In the genomic region with DNA sequence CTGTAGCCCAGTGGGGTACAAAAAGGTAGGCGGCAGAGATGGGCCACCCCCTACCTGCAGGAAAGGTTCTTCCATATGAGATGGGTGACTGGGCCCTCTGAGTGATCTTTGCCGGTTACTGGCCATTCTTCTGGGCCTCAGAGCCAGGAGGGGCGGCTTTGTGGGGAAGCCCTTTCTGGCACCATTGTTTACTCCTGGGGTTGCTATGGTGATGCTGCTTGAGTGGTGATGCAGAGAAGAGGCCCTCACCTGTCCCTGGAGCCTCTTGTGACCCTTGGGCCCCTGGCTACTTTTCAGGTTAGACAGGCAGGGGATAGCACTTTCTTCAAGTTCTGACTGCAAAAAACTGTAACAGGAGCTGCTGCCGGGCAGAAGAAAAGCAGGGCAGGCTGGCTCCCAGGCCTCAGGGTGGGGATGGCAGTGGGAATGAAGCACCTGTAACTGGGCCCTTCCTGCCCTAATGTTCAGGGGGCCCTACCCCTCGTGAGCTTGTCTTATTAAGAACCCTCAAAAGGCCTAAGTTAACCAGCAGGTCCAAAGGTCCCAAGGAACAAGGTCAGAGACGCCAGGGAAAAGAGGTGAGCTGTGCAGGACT, we compare ENCODE assay signal across 14 cellular contexts. TPM values are rescaled to one million over a fixed set of nuclear protein-coding genes. Genes with fewer than 3 reads are reported as not detected.
DNase-seq lines count a peak whose midpoint lies in the region; ATAC-seq, FAIRE-seq and TF ChIP-seq lines count a peak whose summit lies in the region.
"Had no signal": no experiment of that assay in that cellular context is flagged by ENCODE, and none has a peak within 500 bp of the region (broad histone marks: within the 10 kb centered on the region; RNA-seq: fewer than 3 reads in every experiment).

A gene (minus strand): TSS at position 139 of the 595 bp plus-strand sequence. CDS start 13 bp downstream, at position 126.

- no peaks in the 10 kb centered on the region for H3K9me3 Mint-ChIP-seq in activated CD4-positive, alpha-beta T cell treated with anti-CD3 and anti-CD28 coated beads for 36 hours (ENCODE audit: low read depth)
- H3K9me3 Mint-ChIP-seq: T-helper 1 cell treated with Interleukin-12 subunit alpha and Interleukin-12 subunit beta and Interleukin-4 antibody, amounts not matched to agents 30 μg/mL and 1 μg/mL, for 36 hours had no signal

- in situ Hi-C loops in GM12878 (cut with MboI): no loop called here
- in situ Hi-C loops in gastrocnemius medialis (cut with MboI; ENCODE audit: low sequenced_read_pairs in 4 of 4): loop anchor here in 1 of 4 donors (10.0 kb wide), 1 partner anchor 178 kb away; no protein-coding TSS in a partner anchor

- ATAC-seq in activated CD4-positive, alpha-beta T cell treated with anti-CD3 and anti-CD28 coated beads for 36 hours: peak; percentile 20
- ATAC-seq in GM12878: no peak; the same call in 2 of the 3 replicates
- no peak for ATAC-seq in gastrocnemius medialis
- no peak for ATAC-seq in GM21515 (IDR thresholded peaks at IDR 0.05; ENCODE audit: unreplicated experiment)

- CTCF ChIA-PET in activated CD4-positive, alpha-beta T cell treated with anti-CD3 and anti-CD28 coated beads for 36 hours (lab: Charles Lee): interaction anchor here (0.6 to 1.2 kb wide), 4 partner anchors 9 to 573 kb away, joined by 3 to 4 read pairs (median 4); no protein-coding TSS in a partner anchor
- CTCF ChIA-PET in GM12878 (lab: Yijun Ruan, JAX): interaction anchor here (1.6 kb wide), 1 partner anchor 11 kb away, joined by 4 read pairs; no protein-coding TSS in a partner anchor

- no peak within 1 kb of the TSS for H3K4me3 ChIP-seq in GM12878
- H3K4me3 ChIP-seq in gastrocnemius medialis: no peak within 1 kb of the TSS
- H3K4me3 ChIP-seq: left ventricle myocardium inferior had no signal

- H3K4me1 Mint-ChIP-seq in activated CD4-positive, alpha-beta T cell treated with anti-CD3 and anti-CD28 coated beads for 36 hours: peaks cover 3% of the 10 kb centered on the region

- no peak for FAIRE-seq in GM12878 (lab: Jason Lieb, UNC)

- no peak within 1 kb of the TSS for H3K27ac Mint-ChIP-seq in activated CD4-positive, alpha-beta T cell treated with anti-CD3 and anti-CD28 coated beads for 36 hours
- H3K27ac Mint-ChIP-seq: T-helper 1 cell treated with Interleukin-12 subunit alpha and Interleukin-12 subunit beta and Interleukin-4 antibody, amounts not matched to agents 30 μg/mL and 1 μg/mL, for 36 hours had no signal

- H3K36me3 ChIP-seq in GM12878 (ENCODE audit: control insufficient read depth in 2 of 2, insufficient read depth in 2 of 2, low read length in 1 of 2) (peaks cover 11% of the 10 kb centered on the region in 2 experiments; a peak in 3 of 4 replicates), gastrocnemius medialis (no peaks in the 10 kb centered on the region)
- H3K36me3 ChIP-seq: left ventricle myocardium inferior had no signal

- WGBS in GM12878 (ENCODE audit: insufficient coverage, insufficient replicate concordance, low lambda C conversion rate, missing lambda C conversion rate): 73% methylated on average over 6 of the region's 6 CpGs

- no peak within 1 kb of the TSS for H2AFZ ChIP-seq in GM12878 (ENCODE audit: control insufficient read depth, low read depth, low read length)

- peak; percentile 27; the same call in 1 of the 2 replicates for TF ChIP-seq POLR2A in GM12878 (IDR thresholded peaks at IDR 0.05; ENCODE audit: low read depth, low read length)
- TF ChIP-seq POLR2A in gastrocnemius medialis (IDR thresholded peaks at IDR 0.05): no peak

- H3K4me3 Mint-ChIP-seq in activated CD4-positive, alpha-beta T cell treated with anti-CD3 and anti-CD28 coated beads for 36 hours: no peak within 1 kb of the TSS
- H3K4me3 Mint-ChIP-seq: T-helper 1 cell treated with Interleukin-12 subunit alpha and Interleukin-12 subunit beta and Interleukin-4 antibody, amounts not matched to agents 30 μg/mL and 1 μg/mL, for 36 hours had no signal

- no peaks in the 10 kb centered on the region for H3K79me2 ChIP-seq in GM12878 (ENCODE audit: control insufficient read depth, insufficient read depth, low read length)

- H3K27ac ChIP-seq in GM12878 (ENCODE audit: control insufficient read depth, insufficient read depth) (no peak within 1 kb of the TSS), gastrocnemius medialis (peak within 1 kb of the TSS; percentile 73 to 78 (median 76))
- H3K27ac ChIP-seq: left ventricle myocardium inferior had no signal

- SMC1A ChIA-PET in GM12878 (lab: Charles Lee; ENCODE audit: uncharacterized antibody, unreplicated experiment): no interaction called here

- no peaks in the 10 kb centered on the region for H3K27me3 Mint-ChIP-seq in activated CD4-positive, alpha-beta T cell treated with anti-CD3 and anti-CD28 coated beads for 36 hours

- TF ChIP-seq CTCF in GM12878 (IDR thresholded peaks at IDR 0.05 in 2 of 3, conservative IDR thresholded peaks at IDR 0.05 in 1 of 3; ENCODE audit: control insufficient read depth in 2 of 3, extremely low read depth in 1 of 3, insufficient read depth in 1 of 3, low read depth in 3 of 3, low read length in 3 of 3): no peak
- TF ChIP-seq CTCF in gastrocnemius medialis (IDR thresholded peaks at IDR 0.05 in 4 of 5, conservative IDR thresholded peaks at IDR 0.05 in 1 of 5): no peak

- TF ChIP-seq EP300 in GM12878 (IDR thresholded peaks at IDR 0.05; ENCODE audit: borderline replicate concordance in 1 of 2, control insufficient read depth in 1 of 2, low read depth in 2 of 2, low read length in 2 of 2): no peak

- H3K9ac ChIP-seq in GM12878 (ENCODE audit: control insufficient read depth, insufficient read depth, low read length): no peak within 1 kb of the TSS

- no TSS peak for BruUV-seq in GM12878 (replicated peaks; lab: Mats Ljungman, UMichigan)

- H3K4me2 ChIP-seq in GM12878 (ENCODE audit: control insufficient read depth, insufficient read depth): no peak within 1 kb of the TSS

- no peaks in the 10 kb centered on the region for H4K20me1 ChIP-seq in GM12878 (ENCODE audit: control insufficient read depth, insufficient read depth)

- POLR2A ChIA-PET in activated CD4-positive, alpha-beta T cell treated with anti-CD3 and anti-CD28 coated beads for 36 hours (lab: Charles Lee): no interaction called here
- POLR2A ChIA-PET in GM12878 (lab: Charles Lee): no interaction called here

- no peak for DNase-seq in activated CD4-positive, alpha-beta T cell treated with anti-CD3 and anti-CD28 coated beads for 36 hours
- DNase-seq in activated CD4-positive, alpha-beta T cell treated with anti-CD3 and anti-CD28 coated beads for 4 hours: no peak
- DNase-seq in NCI-H1105 treated with DMSO at 0.1 percent for 48 hours (lab: John Stamatoyannopoulos, UW): peak; percentile 78
- DNase-seq in GM12878 (ENCODE audit: low read depth, low spot score): no peak
- DNase-seq in gastrocnemius medialis: no peak
- DNase-seq in stimulated activated CD4-positive, alpha-beta T cell treated with anti-CD3 and anti-CD28 coated beads, Interleukin-4, amount 100 ng/mL, for 1 hour: no peak
- no peak for DNase-seq in stimulated activated CD4-positive, alpha-beta T cell treated with anti-CD3 and anti-CD28 coated beads, Interleukin-2, amount 100 ng/mL, for 48 hours
- DNase-seq: anterior cingulate cortex; effector CD4-positive, alpha-beta T cell; foreskin melanocyte; left ventricle myocardium inferior; OCI-M1 had no signal

- intact Hi-C loops in activated CD4-positive, alpha-beta T cell treated with anti-CD3 and anti-CD28 coated beads for 36 hours (cut with DNase I, micrococcal nuclease): no loop called here
- intact Hi-C loops in GM12878 (cut with micrococcal nuclease; ENCODE audit: unreplicated experiment) (no loop called here), gastrocnemius medialis (cut with DNase I; ENCODE audit: low total_unique reads) (loop anchor here (10.0 kb wide), 1 partner anchor 188 kb away; no protein-coding TSS in a partner anchor)

- RAD21 ChIA-PET in GM12878 (lab: Charles Lee; ENCODE audit: unreplicated experiment): no interaction called here

- H3K9me3 ChIP-seq in GM12878 (replicated peaks; ENCODE audit: control insufficient read depth, insufficient read depth, low read length): no peaks in the 10 kb centered on the region
- H3K9me3 ChIP-seq in gastrocnemius medialis: no peaks in the 10 kb centered on the region
- H3K9me3 ChIP-seq: left ventricle myocardium inferior had no signal

- TF ChIP-seq RAD21 in GM12878 (IDR thresholded peaks at IDR 0.05; ENCODE audit: insufficient read depth, low read depth, low read length): no peak

- H3K4me1 ChIP-seq in GM12878 (ENCODE audit: control insufficient read depth, insufficient read depth, low read length): no peaks in the 10 kb centered on the region
- peaks cover 13 to 20% of the 10 kb centered on the region in 2 donors for H3K4me1 ChIP-seq in gastrocnemius medialis

- peaks cover 28% of the 10 kb centered on the region for H3K36me3 Mint-ChIP-seq in activated CD4-positive, alpha-beta T cell treated with anti-CD3 and anti-CD28 coated beads for 36 hours (ENCODE audit: low read depth)

- H3K27me3 ChIP-seq in GM12878 (replicated peaks in 1 of 2; ENCODE audit: control insufficient read depth in 2 of 2, insufficient read depth in 2 of 2, low read length in 1 of 2) (no peaks in the 10 kb centered on the region), gastrocnemius medialis (no peaks in the 10 kb centered on the region)

TF ChIP-seq in GM12878, 131 proteins besides CTCF, POLR2A, EP300 and RAD21:
- no peak for TF ChIP-seq TARDBP (IDR thresholded peaks at IDR 0.05; ENCODE audit: borderline replicate concordance)
- TF ChIP-seq BHLHE40 (IDR thresholded peaks at IDR 0.05; ENCODE audit: borderline replicate concordance in 1 of 2, low read depth in 2 of 2, low read length in 1 of 2): no peak
TF ChIP-seq in GM12878: peak in this region for 0.

RNA-seq across cellular contexts. Expression of the gene that starts here (rescaled TPM):
- total RNA-seq in activated CD4-positive, alpha-beta T cell treated with anti-CD3 and anti-CD28 coated beads for 36 hours: under 1 TPM in 1 of 2 experiments, not detected in 1; 0.16 TPM
- total RNA-seq in GM12878 (2013; cell fraction: nucleolus; rRNA removed): not detected in 2 replicates
- total RNA-seq in GM12878 (2014; rRNA removed) (not detected in 2 replicates), GM12878 (2014; rRNA removed; fragmentation: Illumina TruSeq; extraction: Trizol) (not detected in 2 replicates), GM12878 (2021) (not detected in 2 replicates), gastrocnemius medialis (under 1 TPM in 1 of 4 donors, not detected in 3; 0.68 TPM)
- polyA plus RNA-seq in GM12878 (2011; ENCODE audit: low read depth): not detected
- polyA plus RNA-seq in GM12878 (2011; rRNA removed) (not detected in 2 replicates), GM12878 (2014; fragmentation: Illumina TruSeq; extraction: Trizol) (not detected in 2 replicates), GM12878 (2014; fragmentation: Nextera tagmentation; extraction: Ambion mirVana) (not detected), GM12878 (2014; rRNA removed) (not detected in 2 replicates), GM12878 (2016; fragmentation: Nextera tagmentation; extraction: Ambion mirVana) (under 1 TPM in 1 of 2 experiments, not detected in 1; 0.23 TPM)
- polyA plus RNA-seq in GM12878 (2011; cell fraction: cytosol; rRNA removed): not detected in 2 replicates
- not detected in 2 replicates for polyA plus RNA-seq in GM12878 (2011; cell fraction: nucleus; rRNA removed)
- polyA plus RNA-seq in GM12878 (2012): 0.58 and 0.72 TPM in 2 replicates
- not detected in 2 replicates for polyA minus RNA-seq in GM12878 (2011; rRNA and poly(A)+ RNA removed)
- polyA minus RNA-seq in GM12878 (2011; cell fraction: cytosol; rRNA and poly(A)+ RNA removed): not detected in 2 replicates
- not detected in 2 replicates for polyA minus RNA-seq in GM12878 (2011; cell fraction: nucleus; rRNA and poly(A)+ RNA removed)
- total RNA-seq: left ventricle myocardium inferior had no signal

Comparison
In these comparisons a context has a peak if more than half of its experiments do, and no peak if none do; other contexts are left out.
1. Peak in ATAC-seq in activated CD4-positive, alpha-beta T cell treated with anti-CD3 and anti-CD28 coated beads for 36 hours; RNA of the gene not detected or under 1 TPM.